1 cellular context compared by ENCODE assay signal in genomic region chr11:95767498-95767897, GRCh38.
TF ChIP-seq lines count a peak whose summit lies in the region.

No MANE protein-coding gene starts in this region.

TF ChIP-seq in HepG2, 621 proteins besides CTCF, POLR2A, EP300 and RAD21:
- TF ChIP-seq CEBPB (IDR thresholded peaks at IDR 0.05; ENCODE audit: borderline replicate concordance, low read depth, low read length) = peak; percentile 76
- TF ChIP-seq CEBPG (CRISPR knock-in tag; IDR thresholded peaks at IDR 0.05) = 0 out of 2 replicates have a peak, but pooled peaks have one; percentile 55
- TF ChIP-seq SAP130 (CRISPR knock-in tag; IDR thresholded peaks at IDR 0.05; ENCODE audit: low read depth) = no peak
- no peak for TF ChIP-seq DRAP1 (CRISPR knock-in tag; IDR thresholded peaks at IDR 0.05)
- no peak for TF ChIP-seq GRHL1 (CRISPR knock-in tag; conservative IDR thresholded peaks at IDR 0.05)
- no peak for TF ChIP-seq CHD2 (IDR thresholded peaks at IDR 0.05; ENCODE audit: low read depth, low read length)
